15 cellular contexts compared by ENCODE assay signal in genomic region chr15:95041297-95041696, GRCh38.
DNase-seq lines count a peak whose midpoint lies in the region; ATAC-seq, FAIRE-seq and TF ChIP-seq lines count a peak whose summit lies in the region.
"Had no signal": no experiment of that assay in that cellular context is flagged by ENCODE, and none has a peak within 500 bp of the region (broad histone marks: within the 10 kb centered on the region; RNA-seq: fewer than 3 reads in every experiment).

No MANE protein-coding gene starts in this region.

- H2BK15ac ChIP-seq in mesenchymal stem cell (ENCODE audit: low read depth, poor library complexity, severe bottlenecking): no peak overlapping the region

- no peaks in the 10 kb centered on the region for H4K20me1 ChIP-seq in K562 (replicated peaks; ENCODE audit: control insufficient read depth, insufficient read depth, low read length)

- no peak for TF ChIP-seq EP300 in K562 (IDR thresholded peaks at IDR 0.05; ENCODE audit: low read length)

- H3K36me3 Mint-ChIP-seq in stimulated activated naive B cell treated with anti-CD40 and anti-IgM and Interleukin-4, amounts not matched to agents 10 μg/mL and 1 μg/mL and 100 μg/mL, for 72 hours: no peaks in the 10 kb centered on the region
- H3K36me3 Mint-ChIP-seq: CD14-positive monocyte; CD8-positive, alpha-beta memory T cell had no signal

- H2BK5ac ChIP-seq in mesenchymal stem cell (ENCODE audit: low read depth, low read length, poor library complexity, severe bottlenecking): no peak overlapping the region

- 100% methylated on average over 1 of the region's 1 CpG for WGBS in K562 (ENCODE audit: insufficient coverage, low coverage, missing lambda C conversion rate)
- WGBS in mesenchymal stem cell: 100% methylated on average over 1 of the region's 1 CpG

- H3K9me3 ChIP-seq in K562 (replicated peaks; ENCODE audit: control insufficient read depth, insufficient read depth, low read depth, low read length) (no peaks in the 10 kb centered on the region; the same call in 1 of the 2 replicates), mesenchymal stem cell (ENCODE audit: control insufficient read depth, low read length) (peaks cover 2% of the 10 kb centered on the region)

- no peak for TF ChIP-seq POLR2A in K562 (conservative IDR thresholded peaks at IDR 0.05)

- no peaks in the 10 kb centered on the region for H3K79me2 ChIP-seq in K562 (ENCODE audit: control insufficient read depth, insufficient read depth, low read length)

- no peak overlapping the region for H3K14ac ChIP-seq in mesenchymal stem cell (ENCODE audit: low read length in 2 of 2)

- H3K4me3 ChIP-seq in K562 (no peak overlapping the region), mesenchymal stem cell (ENCODE audit: insufficient read depth in 1 of 2, low read depth in 1 of 2, low read length in 2 of 2) (no peak overlapping the region)

- in situ Hi-C loops in K562 (cut with MboI): no loop called here

- no peak for FAIRE-seq in K562 (lab: Jason Lieb, UNC)
- FAIRE-seq: GM12891, HTR-8/SVneo had no signal

- no peak overlapping the region for H3K4ac ChIP-seq in mesenchymal stem cell (ENCODE audit: low read depth in 1 of 2, low read length in 2 of 2)

- H3K36me3 ChIP-seq in K562 (ENCODE audit: control insufficient read depth, insufficient read depth, low read length) (peaks cover 2% of the 10 kb centered on the region; the same call in 1 of the 3 replicates), mesenchymal stem cell (ENCODE audit: control insufficient read depth in 1 of 2, insufficient read depth in 2 of 2, low read depth in 1 of 2, low read length in 2 of 2) (no peaks in the 10 kb centered on the region)

- no peak overlapping the region for H2BK120ac ChIP-seq in mesenchymal stem cell (ENCODE audit: low read depth, low read length)

- no peak overlapping the region for H2BK12ac ChIP-seq in mesenchymal stem cell (ENCODE audit: low read length in 2 of 2)

- H3K27me3 Mint-ChIP-seq in stimulated activated naive B cell treated with anti-CD40 and anti-IgM and Interleukin-4, amounts not matched to agents 10 μg/mL and 1 μg/mL and 100 μg/mL, for 72 hours: no peaks in the 10 kb centered on the region
- H3K27me3 Mint-ChIP-seq: CD8-positive, alpha-beta memory T cell had no signal

- CTCF ChIA-PET in K562 (lab: Yijun Ruan, JAX; ENCODE audit: low intra/inter-chr PET ratio): no interaction called here

- no peak for TF ChIP-seq RAD21 in K562 (CRISPR knock-in tag; conservative IDR thresholded peaks at IDR 0.05 in 1 of 2, IDR thresholded peaks at IDR 0.05 in 1 of 2)

- H3K79me1 ChIP-seq in mesenchymal stem cell (replicated peaks; ENCODE audit: low read length, poor library complexity, severe bottlenecking): no peaks in the 10 kb centered on the region

- H3K18ac ChIP-seq in mesenchymal stem cell (ENCODE audit: low read depth in 1 of 2, low read length in 2 of 2): no peak overlapping the region

- no peaks in the 10 kb centered on the region for H3K9me1 ChIP-seq in K562 (ENCODE audit: control insufficient read depth, insufficient read depth, low read length)

- no peaks in the 10 kb centered on the region for H3K27me3 ChIP-seq in K562 (ENCODE audit: control insufficient read depth in 2 of 2, insufficient read depth in 2 of 2, low read length in 2 of 2)
- H3K27me3 ChIP-seq in mesenchymal stem cell (ENCODE audit: control insufficient read depth in 1 of 2, insufficient read depth in 1 of 2, low read length in 2 of 2): no peaks in the 10 kb centered on the region

- DNase-seq in COLO829 (ENCODE audit: low spot score): peak; percentile 55
- peak; percentile 23 for DNase-seq in LHCN-M2 (ENCODE audit: low read depth)
- no peak for DNase-seq in K562 (ENCODE audit: extremely low read depth in 1 of 4, low spot score in 3 of 4)
- no peak for DNase-seq in mesenchymal stem cell
- DNase-seq in stimulated activated naive B cell treated with anti-CD40 and anti-IgM and Interleukin-4, amounts not matched to agents 10 μg/mL and 1 μg/mL and 100 μg/mL, for 72 hours: no peak
- DNase-seq in MV-4-11 (lab: John Stamatoyannopoulos, UW): no peak
- no peak for DNase-seq in DMS79 (lab: John Stamatoyannopoulos, UW)
- DNase-seq in middle frontal gyrus (ENCODE audit: extremely low spot score, low spot score): no peak
- DNase-seq: CD8-positive, alpha-beta memory T cell; DMS53 had no signal

- BruUV-seq in K562 (replicated peaks; lab: Mats Ljungman, UMichigan): no TSS peak

- H3K4me1 Mint-ChIP-seq in stimulated activated naive B cell treated with anti-CD40 and anti-IgM and Interleukin-4, amounts not matched to agents 10 μg/mL and 1 μg/mL and 100 μg/mL, for 72 hours: no peaks in the 10 kb centered on the region
- H3K4me1 Mint-ChIP-seq: CD14-positive monocyte; CD8-positive, alpha-beta memory T cell had no signal

- TF ChIP-seq CTCF in K562 (IDR thresholded peaks at IDR 0.05 in 2 of 3, conservative IDR thresholded peaks at IDR 0.05 in 1 of 3; ENCODE audit: insufficient read depth in 2 of 3, low read depth in 1 of 3, low read length in 3 of 3): no peak

- no peak for ATAC-seq in K562
- no peak for ATAC-seq in stimulated activated naive B cell treated with anti-CD40 and anti-IgM and Interleukin-4, amounts not matched to agents 10 μg/mL and 1 μg/mL and 100 μg/mL, for 72 hours (replicated peaks)
- ATAC-seq: HCT116 had no signal

- H3K4me3 Mint-ChIP-seq in stimulated activated naive B cell treated with anti-CD40 and anti-IgM and Interleukin-4, amounts not matched to agents 10 μg/mL and 1 μg/mL and 100 μg/mL, for 72 hours: no peak overlapping the region
- H3K4me3 Mint-ChIP-seq: CD14-positive monocyte; CD8-positive, alpha-beta memory T cell had no signal

- no peaks in the 10 kb centered on the region for H3K4me1 ChIP-seq in K562 (replicated peaks in 1 of 2; ENCODE audit: control insufficient read depth in 2 of 2, insufficient read depth in 2 of 2, low read length in 2 of 2)
- no peaks in the 10 kb centered on the region for H3K4me1 ChIP-seq in mesenchymal stem cell (ENCODE audit: control insufficient read depth, insufficient read depth, low read depth, low read length)

- no peak overlapping the region for H3K27ac Mint-ChIP-seq in stimulated activated naive B cell treated with anti-CD40 and anti-IgM and Interleukin-4, amounts not matched to agents 10 μg/mL and 1 μg/mL and 100 μg/mL, for 72 hours
- H3K27ac Mint-ChIP-seq: CD14-positive monocyte had no signal

- no peak overlapping the region for H4K91ac ChIP-seq in mesenchymal stem cell (ENCODE audit: low read length)

- H3K9ac ChIP-seq in K562 (ENCODE audit: insufficient read depth in 1 of 2, low read depth in 2 of 2, low read length in 2 of 2) (no peak overlapping the region), mesenchymal stem cell (ENCODE audit: low read length) (peak overlapping the region; percentile 28)

- POLR2A ChIA-PET in K562 (lab: Yijun Ruan, JAX): no interaction called here

- no peak overlapping the region for H3K27ac ChIP-seq in K562 (ENCODE audit: extremely low read depth, low read depth, low read length)
- H3K27ac ChIP-seq in mesenchymal stem cell (ENCODE audit: low read length, poor library complexity, severe bottlenecking): no peak overlapping the region
- H3K27ac ChIP-seq: 22Rv1 had no signal

- no peak overlapping the region for H3K23ac ChIP-seq in mesenchymal stem cell (ENCODE audit: low read length in 2 of 2)

- no peak overlapping the region for H3K4me2 ChIP-seq in K562 (ENCODE audit: insufficient read depth, low read length)
- H3K4me2 ChIP-seq in mesenchymal stem cell (ENCODE audit: low read length, poor library complexity, severe bottlenecking): no peak overlapping the region

- intact Hi-C loops in K562 (cut with micrococcal nuclease): no loop called here

- no peak overlapping the region for H2AK5ac ChIP-seq in mesenchymal stem cell (ENCODE audit: low read length, severe bottlenecking)

- no peak overlapping the region for H2AFZ ChIP-seq in K562 (ENCODE audit: low read depth, low read length)
- H2AFZ ChIP-seq in mesenchymal stem cell (ENCODE audit: low read depth, low read length): no peak overlapping the region

- H4K8ac ChIP-seq in mesenchymal stem cell (ENCODE audit: low read length): no peak overlapping the region

- peaks cover 5 to 6% of the 10 kb centered on the region in 2 donors for H3K9me3 Mint-ChIP-seq in stimulated activated naive B cell treated with anti-CD40 and anti-IgM and Interleukin-4, amounts not matched to agents 10 μg/mL and 1 μg/mL and 100 μg/mL, for 72 hours

TF ChIP-seq in K562, 482 proteins besides CTCF, POLR2A, EP300 and RAD21:
- peak; percentile 57 for TF ChIP-seq ATF3 (IDR thresholded peaks at IDR 0.05)
- no peak for TF ChIP-seq ATF3 (CRISPR knock-in tag; conservative IDR thresholded peaks at IDR 0.05)
- TF ChIP-seq ZNF696 (CRISPR knock-in tag; conservative IDR thresholded peaks at IDR 0.05): no peak
- TF ChIP-seq NFATC3 (IDR thresholded peaks at IDR 0.05): peak; percentile 74; the same call in 1 of the 2 replicates
- peak; percentile 32; the same call in 1 of the 2 replicates for TF ChIP-seq ADNP (tag; IDR thresholded peaks at IDR 0.05)
- TF ChIP-seq FOSL1 (tag; conservative IDR thresholded peaks at IDR 0.05): peak; percentile 79
- no peak for TF ChIP-seq ZBTB17 (CRISPR knock-in tag; IDR thresholded peaks at IDR 0.05)
- peak; percentile 73 for TF ChIP-seq JUND (IDR thresholded peaks at IDR 0.05; ENCODE audit: borderline replicate concordance, low read depth, low read length)
- peak; percentile 71 for TF ChIP-seq JUND (tag; IDR thresholded peaks at IDR 0.05; ENCODE audit: borderline replicate concordance, low read depth, low read length)
TF ChIP-seq in K562: peak in this region for 5.

Comparison
In these comparisons a context has a peak if more than half of its experiments do, and no peak if none do; other contexts are left out.
1. DNase-seq: peak in COLO829 (single experiment) and LHCN-M2 (single experiment); none in K562 (0 of 4), mesenchymal stem cell (single experiment), stimulated activated naive B cell treated with anti-CD40 and anti-IgM and Interleukin-4, amounts not matched to agents 10 μg/mL and 1 μg/mL and 100 μg/mL, for 72 hours (single experiment), MV-4-11 (single experiment), DMS79 (single experiment) and middle frontal gyrus (single experiment).